8 cellular contexts compared by ENCODE assay signal in the genomic region with DNA sequence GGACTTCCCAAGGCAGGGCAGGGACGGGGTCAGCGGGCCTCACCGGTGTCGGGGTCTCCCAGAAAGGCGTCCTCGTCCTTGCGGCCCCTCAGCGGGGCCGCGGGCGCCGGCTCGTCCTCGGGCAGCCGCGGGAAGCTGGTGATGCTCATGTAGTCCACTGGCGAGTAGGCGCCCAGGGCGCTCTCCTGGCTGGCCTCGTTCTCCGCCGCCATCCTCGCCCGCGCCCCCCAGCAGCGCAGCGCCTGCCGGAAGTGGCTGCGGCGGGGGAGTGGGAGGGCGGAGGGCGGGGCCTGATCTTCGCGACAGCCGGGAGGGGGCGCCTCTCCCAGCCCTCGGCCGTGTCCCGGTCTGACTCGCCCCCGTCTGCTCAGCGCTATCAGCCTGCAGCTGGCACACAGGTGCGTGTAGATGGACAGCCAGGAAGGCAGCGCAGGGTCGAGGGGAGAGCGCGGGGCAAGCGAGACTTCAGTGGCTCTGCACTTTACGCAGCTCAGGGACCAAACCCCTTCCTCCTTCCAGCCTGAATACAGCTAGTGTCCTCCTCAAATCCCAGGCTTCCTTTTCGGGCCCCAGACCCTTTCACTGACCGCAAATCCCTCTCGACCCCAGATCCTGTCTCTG. TPM values are rescaled to one million over a fixed set of nuclear protein-coding genes. Genes with fewer than 3 reads are reported as not detected.
A peak's percentile ranks its signal among the peaks of the same experiment; 100 is the strongest.
DNase-seq lines count a peak whose midpoint lies in the region; TF ChIP-seq lines count a peak whose summit lies in the region.

A gene with protein sequence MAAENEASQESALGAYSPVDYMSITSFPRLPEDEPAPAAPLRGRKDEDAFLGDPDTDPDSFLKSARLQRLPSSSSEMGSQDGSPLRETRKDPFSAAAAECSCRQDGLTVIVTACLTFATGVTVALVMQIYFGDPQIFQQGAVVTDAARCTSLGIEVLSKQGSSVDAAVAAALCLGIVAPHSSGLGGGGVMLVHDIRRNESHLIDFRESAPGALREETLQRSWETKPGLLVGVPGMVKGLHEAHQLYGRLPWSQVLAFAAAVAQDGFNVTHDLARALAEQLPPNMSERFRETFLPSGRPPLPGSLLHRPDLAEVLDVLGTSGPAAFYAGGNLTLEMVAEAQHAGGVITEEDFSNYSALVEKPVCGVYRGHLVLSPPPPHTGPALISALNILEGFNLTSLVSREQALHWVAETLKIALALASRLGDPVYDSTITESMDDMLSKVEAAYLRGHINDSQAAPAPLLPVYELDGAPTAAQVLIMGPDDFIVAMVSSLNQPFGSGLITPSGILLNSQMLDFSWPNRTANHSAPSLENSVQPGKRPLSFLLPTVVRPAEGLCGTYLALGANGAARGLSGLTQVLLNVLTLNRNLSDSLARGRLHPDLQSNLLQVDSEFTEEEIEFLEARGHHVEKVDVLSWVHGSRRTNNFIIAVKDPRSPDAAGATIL (minus strand): TSS at position 253 of the 621 bp plus-strand sequence. CDS start 41 bp downstream, at position 212.

- no peak within 1 kb of the TSS for H3K27ac ChIP-seq in HUES6 (ENCODE audit: low read depth, low read length)
- no peak within 1 kb of the TSS for H3K27ac ChIP-seq in OCI-LY1 (ENCODE audit: low read depth, low read length, poor library complexity, severe bottlenecking)

- H3K36me3 ChIP-seq in HUES6 (ENCODE audit: control insufficient read depth, insufficient read depth, low read length) (no peaks in the 10 kb centered on the region), OCI-LY1 (ENCODE audit: insufficient read depth, low read length) (no peaks in the 10 kb centered on the region)

- H3K27me3 ChIP-seq in HUES6 (ENCODE audit: control insufficient read depth, insufficient read depth, low read length) (peaks cover 25% of the 10 kb centered on the region), OCI-LY1 (ENCODE audit: insufficient read depth, low read length) (no peaks in the 10 kb centered on the region)

- peak within 1 kb of the TSS; percentile 75 for H3K9ac ChIP-seq in HUES6 (ENCODE audit: low read length)
- peak within 1 kb of the TSS; percentile 70 for H3K9ac ChIP-seq in OCI-LY1 (ENCODE audit: low read length)

- peak; percentile 22 for TF ChIP-seq POLR2A in erythroblast (IDR thresholded peaks at IDR 0.05; ENCODE audit: low read length)

- H3K9me3 ChIP-seq in HUES6 (ENCODE audit: control insufficient read depth, insufficient read depth, low read depth, low read length) (no peaks in the 10 kb centered on the region), OCI-LY1 (ENCODE audit: low read length) (no peaks in the 10 kb centered on the region)

- no peaks in the 10 kb centered on the region for H4K20me1 ChIP-seq in OCI-LY1 (ENCODE audit: insufficient read depth, low read length)

- no peaks in the 10 kb centered on the region for H3K9me2 ChIP-seq in OCI-LY1 (ENCODE audit: low read depth, low read length)

- no peaks in the 10 kb centered on the region for H3F3A ChIP-seq in OCI-LY1 (ENCODE audit: insufficient read depth, low read length)

- peak; percentile 77 for TF ChIP-seq CTCF in OCI-LY1 (IDR thresholded peaks at IDR 0.05; ENCODE audit: low read length)

- no peaks in the 10 kb centered on the region for H3K79me2 ChIP-seq in OCI-LY1 (ENCODE audit: insufficient read depth, low read length)

- DNase-seq in NCI-H187 (lab: John Stamatoyannopoulos, UW) (peak; percentile 49 to 73), NCI-H187 treated with DMSO at 0.1 percent for 48 hours (lab: John Stamatoyannopoulos, UW) (no peak), activated T-cell treated with anti-CD3 and anti-CD28 coated beads for 48 hours (ENCODE audit: low read depth) (peak; percentile 88), erythroblast (lab: John Stamatoyannopoulos, UW) (peak; percentile 82 to 88), mucosa of gallbladder (ENCODE audit: low spot score) (peak; percentile 80)
- peak; percentile 73 to 78 for DNase-seq in stimulated activated CD8-positive, alpha-beta memory T cell treated with anti-CD3 and anti-CD28 coated beads, Interleukin-4, amount 100 ng/mL, for 1 hour (ENCODE audit: low read depth in 2 of 2, low spot score in 1 of 2)

- H3K4me2 ChIP-seq in OCI-LY1 (ENCODE audit: low read length), result peak within 1 kb of the TSS; percentile 67

- H3K4me1 ChIP-seq in HUES6 (ENCODE audit: control insufficient read depth, insufficient read depth, low read length) (peaks cover 32% of the 10 kb centered on the region), OCI-LY1 (ENCODE audit: insufficient read depth, low read length, severe bottlenecking) (peaks cover 31% of the 10 kb centered on the region)

- H3K4me3 ChIP-seq in HUES6 (ENCODE audit: low read depth, low read length) (peak within 1 kb of the TSS; percentile 76), OCI-LY1 (ENCODE audit: low read depth, low read length, poor library complexity, severe bottlenecking) (peak within 1 kb of the TSS; percentile 63)

- H2AFZ ChIP-seq in OCI-LY1 (ENCODE audit: low read length), result peak within 1 kb of the TSS; percentile 55; the same call in 1 of the 2 replicates

RNA-seq across cellular contexts. Expression of the gene that starts here (rescaled TPM):
- 40.6 TPM for total RNA-seq in mucosa of gallbladder
